Comparison of ENCODE assay signal across 10 cellular contexts in the genomic region with DNA sequence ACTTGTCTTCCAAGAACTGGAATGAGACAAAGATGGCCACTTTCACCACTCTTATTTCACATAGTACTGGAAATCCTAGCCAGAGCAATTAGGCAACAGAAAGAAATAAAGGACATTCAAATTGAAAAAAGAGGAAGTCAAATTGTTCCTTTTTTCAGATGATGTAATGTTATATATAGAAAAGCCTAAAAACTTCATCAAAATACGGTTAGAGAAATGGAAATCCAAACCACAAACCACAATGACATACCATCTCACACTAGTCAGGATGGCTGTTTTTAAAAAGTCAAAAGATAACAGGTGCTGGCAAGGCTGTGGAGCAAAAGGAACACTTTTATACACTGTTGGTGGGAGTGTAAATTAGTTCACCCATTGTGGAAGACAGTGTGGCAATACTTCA.
DNase-seq lines count a peak whose midpoint lies in the region; ATAC-seq, FAIRE-seq and TF ChIP-seq lines count a peak whose summit lies in the region.
"Had no signal": no experiment of that assay in that cellular context is flagged by ENCODE, and none has a peak within 500 bp of the region (broad histone marks: within the 10 kb centered on the region; RNA-seq: fewer than 3 reads in every experiment).

No MANE protein-coding gene starts in this region.

- H3K27ac Mint-ChIP-seq in CD14-positive monocyte (peak overlapping the region in 6 of 7 donors; percentile 43 to 86 (median 64)), astrocyte (ENCODE audit: unreplicated experiment) (peak overlapping the region; percentile 87)

- H3K36me3 ChIP-seq in astrocyte (ENCODE audit: insufficient read depth, low read length) (no peaks in the 10 kb centered on the region), neuronal stem cell (replicated peaks in 1 of 2; ENCODE audit: control insufficient read depth in 2 of 2, insufficient read depth in 2 of 2, low read length in 2 of 2) (no peaks in the 10 kb centered on the region)

- H3K27me3 Mint-ChIP-seq in CD14-positive monocyte (ENCODE audit: low read depth in 3 of 3) (peaks cover 26 to 34% (median 31%) of the 10 kb centered on the region in 3 donors), astrocyte (ENCODE audit: low read depth, unreplicated experiment) (no peaks in the 10 kb centered on the region)

- no peak overlapping the region for H4K91ac ChIP-seq in neuronal stem cell (ENCODE audit: low read depth, low read length, poor library complexity)

- H3K4me1 Mint-ChIP-seq in CD14-positive monocyte (peaks cover 51% of the 10 kb centered on the region), astrocyte (ENCODE audit: low read depth, unreplicated experiment) (peaks cover 16% of the 10 kb centered on the region)

- H3K79me2 ChIP-seq in astrocyte (ENCODE audit: insufficient read depth, low read length): no peaks in the 10 kb centered on the region
- H3K79me2 ChIP-seq: parathyroid adenoma had no signal

- WGBS in neuronal stem cell (ENCODE audit: extremely low coverage in 2 of 2, insufficient read length in 2 of 2, insufficient replicate concordance in 1 of 2), 2 donors: no CpG with 5 or more reads among the region's 1 CpG

- H3K36me3 Mint-ChIP-seq in CD14-positive monocyte (peaks cover 0 to 10% of the 10 kb centered on the region in 2 donors), astrocyte (ENCODE audit: low read depth, unreplicated experiment) (no peaks in the 10 kb centered on the region)

- H4K8ac ChIP-seq in neuronal stem cell (ENCODE audit: low read depth, low read length): no peak overlapping the region

- no peak overlapping the region for H3K14ac ChIP-seq in neuronal stem cell (ENCODE audit: low read length)

- no peak overlapping the region for H2BK12ac ChIP-seq in neuronal stem cell (ENCODE audit: low read length)

- no peak overlapping the region for H3K23ac ChIP-seq in neuronal stem cell (ENCODE audit: low read depth, low read length, poor library complexity)

- no peak overlapping the region for H2BK15ac ChIP-seq in neuronal stem cell (ENCODE audit: low read length)

- no peaks in the 10 kb centered on the region for H3K27me3 ChIP-seq in astrocyte (ENCODE audit: insufficient read depth, low read length)
- H3K27me3 ChIP-seq in neuronal stem cell (ENCODE audit: control insufficient read depth in 3 of 3, insufficient read depth in 3 of 3, low read depth in 1 of 3, low read length in 3 of 3): no peaks in the 10 kb centered on the region

- H2BK120ac ChIP-seq in neuronal stem cell (ENCODE audit: low read depth, low read length): no peak overlapping the region

- H3K9ac ChIP-seq in astrocyte (ENCODE audit: low read length): no peak overlapping the region
- no peak overlapping the region for H3K9ac ChIP-seq in neuronal stem cell (ENCODE audit: low read depth, low read length, poor library complexity)
- H3K9ac ChIP-seq: parathyroid adenoma had no signal

- ATAC-seq in GM21390 (IDR thresholded peaks at IDR 0.05; ENCODE audit: unreplicated experiment) (peak; percentile 73), HG03460 (IDR thresholded peaks at IDR 0.05; ENCODE audit: unreplicated experiment) (peak; percentile 86)
- ATAC-seq: activated CD4-positive, CD25-positive, alpha-beta regulatory T cell treated with anti-CD3 and anti-CD28 coated beads, Interleukin-2, amount 50 U/mL, for 24 hours had no signal

- TF ChIP-seq CTCF in CD14-positive monocyte (IDR thresholded peaks at IDR 0.05) (no peak), astrocyte (IDR thresholded peaks at IDR 0.05; ENCODE audit: insufficient read depth, low read depth, low read length) (no peak)

- no peak overlapping the region for H2BK5ac ChIP-seq in neuronal stem cell (ENCODE audit: low read length)

- no peak for FAIRE-seq in astrocyte (lab: Jason Lieb, UNC)

- H3K27ac ChIP-seq in astrocyte (ENCODE audit: low read depth, low read length) (no peak overlapping the region), neuronal stem cell (replicated peaks; ENCODE audit: low read length) (no peak overlapping the region)
- H3K27ac ChIP-seq: parathyroid adenoma had no signal

- H3K4me2 ChIP-seq in astrocyte (ENCODE audit: low read length) (peak overlapping the region; percentile 3), neuronal stem cell (ENCODE audit: insufficient read depth, low read length, poor library complexity, severe bottlenecking) (no peak overlapping the region)

- peaks cover 0 to 8% (median 1%) of the 10 kb centered on the region in 7 donors for H3K9me3 Mint-ChIP-seq in CD14-positive monocyte
- H3K9me3 Mint-ChIP-seq in astrocyte (ENCODE audit: unreplicated experiment): peaks cover 3% of the 10 kb centered on the region

- H3K4me3 Mint-ChIP-seq in CD14-positive monocyte (no peak overlapping the region), astrocyte (ENCODE audit: unreplicated experiment) (no peak overlapping the region)

- intact Hi-C loops in CD14-positive monocyte (cut with micrococcal nuclease): no loop called here

- H2AK5ac ChIP-seq in neuronal stem cell (ENCODE audit: low read depth, low read length): no peak overlapping the region

- no peaks in the 10 kb centered on the region for H4K20me1 ChIP-seq in astrocyte (ENCODE audit: insufficient read depth, low read length)

- H3K4me3 ChIP-seq in astrocyte (ENCODE audit: insufficient read depth, low read depth, low read length): no peak overlapping the region
- H3K4me3 ChIP-seq in neuronal stem cell (ENCODE audit: low read length in 2 of 2): no peak overlapping the region

- no peak overlapping the region for H3K4ac ChIP-seq in neuronal stem cell (ENCODE audit: low read length)

- H2AFZ ChIP-seq in astrocyte (ENCODE audit: low read depth, low read length) (no peak overlapping the region), neuronal stem cell (ENCODE audit: low read length) (no peak overlapping the region)
- H2AFZ ChIP-seq: parathyroid adenoma had no signal

- H3K4me1 ChIP-seq in astrocyte (ENCODE audit: insufficient read depth, low read length) (peaks cover 4% of the 10 kb centered on the region), neuronal stem cell (ENCODE audit: control insufficient read depth in 2 of 2, insufficient read depth in 1 of 2, low read depth in 1 of 2, low read length in 2 of 2) (no peaks in the 10 kb centered on the region)
- H3K4me1 ChIP-seq: parathyroid adenoma had no signal

- H3K18ac ChIP-seq in neuronal stem cell (ENCODE audit: low read length): no peak overlapping the region

- DNase-seq in CD14-positive monocyte (ENCODE audit: low spot score) (no peak), astrocyte (ENCODE audit: low read depth) (peak; percentile 65), hypothalamus (lab: John Stamatoyannopoulos, UW) (no peak), RKO (ENCODE audit: low spot score) (no peak), neuronal stem cell (ENCODE audit: low spot score) (no peak), amniotic stem cell (lab: John Stamatoyannopoulos, UW) (no peak)

- H3K79me1 ChIP-seq in neuronal stem cell (ENCODE audit: low read depth, low read length): no peaks in the 10 kb centered on the region

- H3K9me3 ChIP-seq in astrocyte (ENCODE audit: insufficient read depth, low read depth, low read length): no peaks in the 10 kb centered on the region
- peaks cover 0 to 4% of the 10 kb centered on the region in 2 donors for H3K9me3 ChIP-seq in neuronal stem cell (replicated peaks in 1 of 2; ENCODE audit: control insufficient read depth in 2 of 2, insufficient read depth in 1 of 2, low read depth in 1 of 2, low read length in 2 of 2)
